8 cellular contexts compared by ENCODE assay signal in the genomic region with DNA sequence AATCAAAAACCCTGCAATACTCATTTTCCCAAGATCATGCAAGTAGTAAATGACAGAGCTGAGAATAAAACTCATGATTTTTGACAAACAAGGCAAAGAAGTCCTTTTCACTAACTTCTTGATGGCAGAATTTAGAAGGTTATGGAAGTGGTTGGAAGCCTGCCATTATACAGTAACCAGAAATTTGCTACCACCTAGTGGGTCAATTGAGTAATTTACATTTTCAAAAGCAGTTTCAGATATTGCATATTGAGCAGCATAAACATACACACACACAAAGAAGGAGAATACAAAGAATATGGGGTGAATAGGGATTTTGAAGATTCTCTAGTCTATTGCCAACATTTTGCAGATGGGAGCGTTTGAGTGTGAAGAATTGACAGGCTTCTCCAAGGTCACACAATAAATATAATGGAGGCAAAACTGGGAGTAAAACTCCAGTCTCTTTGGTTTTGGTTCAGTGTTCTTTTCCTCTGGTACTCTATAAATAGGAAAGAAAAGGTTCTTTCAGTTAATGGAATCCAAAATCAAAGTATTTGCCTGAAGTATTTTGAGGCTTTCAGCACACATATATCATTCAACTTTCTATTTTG.
DNase-seq lines count a peak whose midpoint lies in the region; ATAC-seq and TF ChIP-seq lines count a peak whose summit lies in the region.

No MANE protein-coding gene starts in this region.

- H2AFZ ChIP-seq in OCI-LY7 (ENCODE audit: low read length): no peak overlapping the region

- no peaks in the 10 kb centered on the region for H4K20me1 ChIP-seq in OCI-LY7 (ENCODE audit: insufficient read depth, low read length)

- H3K9me3 Mint-ChIP-seq in endothelial cell (ENCODE audit: unreplicated experiment): no peaks in the 10 kb centered on the region
- H3K9me3 Mint-ChIP-seq in osteocyte (ENCODE audit: unreplicated experiment): no peaks in the 10 kb centered on the region
- H3K9me3 Mint-ChIP-seq in activated naive CD4-positive, alpha-beta T cell treated with anti-CD3 and anti-CD28 coated beads, Interleukin-2, amount 50 U/mL, for 72 hours: no peaks in the 10 kb centered on the region

- H3K4me1 ChIP-seq in OCI-LY7 (ENCODE audit: insufficient read depth, low read length, poor library complexity, severe bottlenecking): no peaks in the 10 kb centered on the region

- BruUV-seq in OCI-LY7 (replicated peaks; lab: Mats Ljungman, UMichigan): no TSS peak

- POLR2A ChIA-PET in OCI-LY7 (lab: Charles Lee): no interaction called here

- H3K27me3 Mint-ChIP-seq in endothelial cell (ENCODE audit: unreplicated experiment) (peaks cover 3% of the 10 kb centered on the region), osteocyte (ENCODE audit: unreplicated experiment) (peaks cover 26% of the 10 kb centered on the region)

- intact Hi-C loops in OCI-LY7 (cut with micrococcal nuclease; ENCODE audit: unreplicated experiment): loop anchor here (5.0 kb wide), 2 partner anchors 441 to 1111 kb away; no protein-coding TSS in a partner anchor

- peaks cover 11% of the 10 kb centered on the region for H3K4me1 Mint-ChIP-seq in endothelial cell (ENCODE audit: unreplicated experiment)
- peaks cover 15% of the 10 kb centered on the region for H3K4me1 Mint-ChIP-seq in osteocyte (ENCODE audit: unreplicated experiment)

- H3K4me3 Mint-ChIP-seq in endothelial cell (ENCODE audit: unreplicated experiment) (no peak overlapping the region), osteocyte (ENCODE audit: unreplicated experiment) (no peak overlapping the region)

- H3K27ac ChIP-seq in C4-2B (no peak overlapping the region), OCI-LY7 (ENCODE audit: low read depth, low read length, poor library complexity, severe bottlenecking) (no peak overlapping the region)

- H3K9me3 ChIP-seq in OCI-LY7 (ENCODE audit: low read length): no peaks in the 10 kb centered on the region

- CTCF ChIA-PET in OCI-LY7 (lab: Charles Lee; ENCODE audit: unreplicated experiment): no interaction called here

- ATAC-seq in GM18867 (IDR thresholded peaks at IDR 0.05; ENCODE audit: unreplicated experiment) (peak; percentile 77), HG03469 (IDR thresholded peaks at IDR 0.05; ENCODE audit: unreplicated experiment) (peak; percentile 77), omental fat pad (ENCODE audit: low FRiP score) (no peak)
- ATAC-seq in activated naive CD4-positive, alpha-beta T cell treated with anti-CD3 and anti-CD28 coated beads, Interleukin-2, amount 50 U/mL, for 72 hours: no peak

- peak; percentile 73 for TF ChIP-seq CTCF in C4-2B (conservative IDR thresholded peaks at IDR 0.05)
- TF ChIP-seq CTCF in OCI-LY7 (conservative IDR thresholded peaks at IDR 0.05; ENCODE audit: low read length): peak; percentile 81
- TF ChIP-seq CTCF in endothelial cell (IDR thresholded peaks at IDR 0.05; ENCODE audit: unreplicated experiment): peak; percentile 75
- TF ChIP-seq CTCF in osteocyte (IDR thresholded peaks at IDR 0.05): peak; percentile 71
- TF ChIP-seq CTCF in omental fat pad (IDR thresholded peaks at IDR 0.05): no peak

- H3K4me3 ChIP-seq in OCI-LY7 (ENCODE audit: low read depth, low read length, poor library complexity, severe bottlenecking): no peak overlapping the region

- no peaks in the 10 kb centered on the region for H3K79me2 ChIP-seq in OCI-LY7 (ENCODE audit: insufficient read depth, low read depth, low read length)

- H3K36me3 Mint-ChIP-seq in endothelial cell (ENCODE audit: low read depth, unreplicated experiment) (no peaks in the 10 kb centered on the region), osteocyte (ENCODE audit: unreplicated experiment) (no peaks in the 10 kb centered on the region)
- H3K36me3 Mint-ChIP-seq in activated naive CD4-positive, alpha-beta T cell treated with anti-CD3 and anti-CD28 coated beads, Interleukin-2, amount 50 U/mL, for 72 hours: no peaks in the 10 kb centered on the region

- no peak overlapping the region for H3K4me2 ChIP-seq in OCI-LY7 (ENCODE audit: low read length)

- H3K36me3 ChIP-seq in OCI-LY7 (ENCODE audit: insufficient read depth, low read length): no peaks in the 10 kb centered on the region

- H3K27ac Mint-ChIP-seq in endothelial cell (ENCODE audit: unreplicated experiment) (peak overlapping the region; percentile 12), osteocyte (ENCODE audit: unreplicated experiment) (no peak overlapping the region)
- H3K27ac Mint-ChIP-seq in activated naive CD4-positive, alpha-beta T cell treated with anti-CD3 and anti-CD28 coated beads, Interleukin-2, amount 50 U/mL, for 72 hours: no peak overlapping the region

- H3K9me2 ChIP-seq in OCI-LY7 (ENCODE audit: insufficient read depth, low read length): no peaks in the 10 kb centered on the region

- DNase-seq in OCI-LY7 (ENCODE audit: low spot score) (peak; percentile 39), endothelial cell (ENCODE audit: low spot score) (no peak), osteocyte (ENCODE audit: extremely low spot score, unreplicated experiment) (no peak), omental fat pad (ENCODE audit: low spot score) (no peak)
- DNase-seq in activated naive CD4-positive, alpha-beta T cell treated with anti-CD3 and anti-CD28 coated beads, Interleukin-2, amount 50 U/mL, for 72 hours (ENCODE audit: low spot score in 2 of 2): no peak

Comparison
In these comparisons a context has a peak if more than half of its experiments do, and no peak if none do; other contexts are left out.
1. CTCF ChIP-seq: peak in C4-2B (single experiment), OCI-LY7 (single experiment), endothelial cell (single experiment) and osteocyte (single experiment); none in omental fat pad (0 of 3).
2. ATAC-seq: peak in GM18867 (single experiment) and HG03469 (single experiment); none in omental fat pad (single experiment) and activated naive CD4-positive, alpha-beta T cell treated with anti-CD3 and anti-CD28 coated beads, Interleukin-2, amount 50 U/mL, for 72 hours (0 of 2).